Comparison of ENCODE assay signal across 8 cellular contexts in the genomic region with DNA sequence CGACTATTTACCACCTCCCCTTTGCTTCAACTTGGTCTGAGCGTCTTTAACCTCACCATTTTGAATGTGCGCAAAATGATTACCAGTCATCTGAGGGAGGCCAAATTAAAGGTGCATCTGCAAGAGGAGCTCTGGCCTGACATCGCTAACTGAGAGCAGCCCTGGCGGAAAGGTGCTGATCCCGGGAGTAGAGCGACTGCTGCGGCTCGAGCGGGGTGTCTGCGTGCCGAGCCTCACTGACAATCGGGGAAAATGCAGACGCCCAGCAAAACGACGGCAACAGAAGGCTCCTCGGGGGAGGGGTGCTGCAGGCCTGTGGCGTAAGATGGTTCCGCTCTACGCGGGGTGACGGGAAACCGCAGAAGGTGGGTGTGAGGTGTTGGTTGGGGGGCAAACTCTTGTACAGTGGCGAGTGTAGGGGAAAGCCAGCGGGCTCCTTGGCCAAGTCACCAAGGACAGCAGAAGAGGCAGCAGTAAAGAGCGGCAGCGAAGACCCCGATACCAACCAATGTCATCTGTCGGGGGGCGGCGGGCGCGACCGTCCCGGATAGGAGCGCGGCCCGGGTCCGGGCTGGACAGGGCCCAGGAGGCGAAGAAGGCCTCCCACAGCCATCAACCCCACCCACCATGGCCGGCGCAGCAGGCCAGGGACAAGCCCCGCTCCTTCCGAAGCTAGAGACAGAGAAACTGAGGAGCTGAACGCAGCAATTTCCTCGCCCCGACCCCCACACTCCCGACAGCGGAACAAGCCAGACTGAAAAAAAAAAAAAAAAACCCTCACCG. TPM values are rescaled to one million over a fixed set of nuclear protein-coding genes. Genes with fewer than 3 reads are reported as not detected.
A peak's percentile ranks its signal among the peaks of the same experiment; 100 is the strongest.
DNase-seq lines count a peak whose midpoint lies in the region; ATAC-seq, FAIRE-seq and TF ChIP-seq lines count a peak whose summit lies in the region.

No MANE protein-coding gene starts in this region.

- H3K4me3 ChIP-seq in ACC112 (ENCODE audit: low read depth, low read length) (peak overlapping the region; percentile 92), HepG2 (replicated peaks in 1 of 3; ENCODE audit: insufficient read depth in 1 of 3, low read depth in 2 of 3, low read length in 3 of 3) (peak overlapping the region; percentile 67 to 98 (median 97))

- peak; percentile 38 for ATAC-seq in GM18867 (IDR thresholded peaks at IDR 0.05; ENCODE audit: unreplicated experiment)
- peak; percentile 28 for ATAC-seq in HG03095 (IDR thresholded peaks at IDR 0.05; ENCODE audit: unreplicated experiment)
- ATAC-seq in HepG2 = peak; percentile 59

- H4K20me1 ChIP-seq in HepG2 (ENCODE audit: insufficient read depth, low read length) = peaks cover 38% of the 10 kb centered on the region

- H3K4me1 ChIP-seq in ACC112 (ENCODE audit: control insufficient read depth, insufficient read depth, low read length, unreplicated experiment) = peaks cover 29% of the 10 kb centered on the region
- peaks cover 59% of the 10 kb centered on the region for H3K4me1 ChIP-seq in HepG2 (ENCODE audit: insufficient read depth, low read length)

- in situ Hi-C loops in HepG2 (cut with HindIII; ENCODE audit: extremely low pct_ligation_motif_present, low pct_unique_long_range_greater_than_20kb) = no loop called here

- CTCF ChIA-PET in HepG2 (lab: Yijun Ruan, JAX; ENCODE audit: low intra/inter-chr PET ratio, low total read pairs) = no interaction called here

- H3K9me3 ChIP-seq in HepG2 (ENCODE audit: low read length) = peaks cover 3% of the 10 kb centered on the region; the same call in 1 of the 2 replicates

- TF ChIP-seq CTCF in HepG2 (CRISPR knock-in tag; IDR thresholded peaks at IDR 0.05) = 0 out of 2 replicates have a peak, but pooled peaks have one; percentile 2

- H3K27me3 ChIP-seq in ACC112 (ENCODE audit: insufficient read depth, low read length) = no peaks in the 10 kb centered on the region
- no peaks in the 10 kb centered on the region; a peak in 1 of 5 replicates for H3K27me3 ChIP-seq in HepG2 (ENCODE audit: control insufficient read depth in 1 of 2, insufficient read depth in 2 of 2, low read length in 2 of 2)

- BruUV-seq in HepG2 (replicated peaks; lab: Mats Ljungman, UMichigan) = TSS peak; percentile 76

- peak; percentile 26 to 43; a peak in 1 of 4 replicates for TF ChIP-seq POLR2A in HepG2 (IDR thresholded peaks at IDR 0.05; ENCODE audit: insufficient read depth in 1 of 2, low read depth in 2 of 2, low read length in 2 of 2)

- intact Hi-C loops in HepG2 (cut with micrococcal nuclease; ENCODE audit: unreplicated experiment) = loop anchor here (5.0 kb wide), 1 partner anchor 37 kb away; no protein-coding TSS in a partner anchor

- POLR2A ChIA-PET in HepG2 (lab: Yijun Ruan, JAX) = interaction anchor here (1.2 to 1.6 kb wide), 5 partner anchors 14 to 1029 kb away, joined by 3 to 10 read pairs (median 5); a partner anchor contains a TSS

- H3K36me3 ChIP-seq in ACC112 (ENCODE audit: insufficient read depth, low read length) (peaks cover 4% of the 10 kb centered on the region; the same call in 1 of the 2 replicates), HepG2 (replicated peaks in 1 of 2; ENCODE audit: control insufficient read depth in 1 of 2, insufficient read depth in 2 of 2, low read length in 2 of 2) (no peaks in the 10 kb centered on the region)

- peak; percentile 31; the same call in 1 of the 2 replicates for TF ChIP-seq RAD21 in HepG2 (CRISPR knock-in tag; IDR thresholded peaks at IDR 0.05)

- peaks cover 47% of the 10 kb centered on the region for H3K79me2 ChIP-seq in ACC112 (ENCODE audit: control insufficient read depth, insufficient read depth, low read length, unreplicated experiment)
- peaks cover 54% of the 10 kb centered on the region for H3K79me2 ChIP-seq in HepG2 (ENCODE audit: insufficient read depth, low read length)

- H3K27ac ChIP-seq in ACC112 (ENCODE audit: low read depth, low read length) = peak overlapping the region; percentile 99
- H3K27ac ChIP-seq in cingulate gyrus (ENCODE audit: low read depth, low read length) = peak overlapping the region; percentile 95
- H3K27ac ChIP-seq in HepG2 (ENCODE audit: extremely low read length, insufficient read depth, low read length) = peak overlapping the region; percentile 98

- H2AFZ ChIP-seq in ACC112 (ENCODE audit: low read length, unreplicated experiment) (peak overlapping the region; percentile 77), HepG2 (ENCODE audit: low read length) (no peak overlapping the region)

- DNase-seq in NCI-H446 treated with DMSO at 0.1 percent for 48 hours (lab: John Stamatoyannopoulos, UW) (peak; percentile 64), HepG2 (ENCODE audit: low spot score) (peak; percentile 49)
- peak; percentile 85 for DNase-seq in activated CD4-positive, alpha-beta T cell treated with anti-CD3 and anti-CD28 coated beads for 48 hours
- peak; percentile 74 for DNase-seq in stimulated activated CD4-positive, alpha-beta T cell treated with anti-CD3 and anti-CD28 coated beads, Interleukin-4, amount 100 ng/mL, for 1 hour

- H3K4me2 ChIP-seq in HepG2 (ENCODE audit: low read depth, low read length) = peak overlapping the region; percentile 69

- FAIRE-seq in HepG2 (lab: Jason Lieb, UNC) = no peak

- TF ChIP-seq EP300 in HepG2 (IDR thresholded peaks at IDR 0.05; ENCODE audit: low read depth in 2 of 2, low read length in 2 of 2) (no peak), HepG2 (CRISPR knock-in tag; IDR thresholded peaks at IDR 0.05; ENCODE audit: borderline replicate concordance) (no peak)

- WGBS in HepG2 (ENCODE audit: low lambda C conversion rate) = 0% methylated on average over 30 of the region's 50 CpGs

- peak overlapping the region; percentile 91 for H3K9ac ChIP-seq in HepG2 (ENCODE audit: insufficient read depth, low read depth, low read length)

TF ChIP-seq in HepG2, 621 proteins besides CTCF, POLR2A, EP300 and RAD21 (continues in another document):
- TF ChIP-seq, protein P1, sequence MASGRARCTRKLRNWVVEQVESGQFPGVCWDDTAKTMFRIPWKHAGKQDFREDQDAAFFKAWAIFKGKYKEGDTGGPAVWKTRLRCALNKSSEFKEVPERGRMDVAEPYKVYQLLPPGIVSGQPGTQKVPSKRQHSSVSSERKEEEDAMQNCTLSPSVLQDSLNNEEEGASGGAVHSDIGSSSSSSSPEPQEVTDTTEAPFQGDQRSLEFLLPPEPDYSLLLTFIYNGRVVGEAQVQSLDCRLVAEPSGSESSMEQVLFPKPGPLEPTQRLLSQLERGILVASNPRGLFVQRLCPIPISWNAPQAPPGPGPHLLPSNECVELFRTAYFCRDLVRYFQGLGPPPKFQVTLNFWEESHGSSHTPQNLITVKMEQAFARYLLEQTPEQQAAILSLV (CRISPR knock-in tag; IDR thresholded peaks at IDR 0.05; ENCODE audit: borderline replicate concordance) = no peak
- TF ChIP-seq MAFF (IDR thresholded peaks at IDR 0.05; ENCODE audit: low read depth, low read length) (no peak), TAF1 (CRISPR knock-in tag; IDR thresholded peaks at IDR 0.05) (peak; percentile 50; the same call in 1 of the 2 replicates), MEIS2 (CRISPR knock-in tag; IDR thresholded peaks at IDR 0.05) (0 out of 2 replicates have a peak, but pooled peaks have one; percentile 57), ZBTB21 (CRISPR knock-in tag; IDR thresholded peaks at IDR 0.05) (no peak), ZC3H13 (CRISPR knock-in tag; IDR thresholded peaks at IDR 0.05) (no peak), NFYC (CRISPR knock-in tag; IDR thresholded peaks at IDR 0.05) (no peak), TOE1 (CRISPR knock-in tag; IDR thresholded peaks at IDR 0.05) (no peak)
- TF ChIP-seq, protein P2, sequence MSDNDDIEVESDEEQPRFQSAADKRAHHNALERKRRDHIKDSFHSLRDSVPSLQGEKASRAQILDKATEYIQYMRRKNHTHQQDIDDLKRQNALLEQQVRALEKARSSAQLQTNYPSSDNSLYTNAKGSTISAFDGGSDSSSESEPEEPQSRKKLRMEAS (IDR thresholded peaks at IDR 0.05) = peak; percentile 13
- TF ChIP-seq, protein P3, sequence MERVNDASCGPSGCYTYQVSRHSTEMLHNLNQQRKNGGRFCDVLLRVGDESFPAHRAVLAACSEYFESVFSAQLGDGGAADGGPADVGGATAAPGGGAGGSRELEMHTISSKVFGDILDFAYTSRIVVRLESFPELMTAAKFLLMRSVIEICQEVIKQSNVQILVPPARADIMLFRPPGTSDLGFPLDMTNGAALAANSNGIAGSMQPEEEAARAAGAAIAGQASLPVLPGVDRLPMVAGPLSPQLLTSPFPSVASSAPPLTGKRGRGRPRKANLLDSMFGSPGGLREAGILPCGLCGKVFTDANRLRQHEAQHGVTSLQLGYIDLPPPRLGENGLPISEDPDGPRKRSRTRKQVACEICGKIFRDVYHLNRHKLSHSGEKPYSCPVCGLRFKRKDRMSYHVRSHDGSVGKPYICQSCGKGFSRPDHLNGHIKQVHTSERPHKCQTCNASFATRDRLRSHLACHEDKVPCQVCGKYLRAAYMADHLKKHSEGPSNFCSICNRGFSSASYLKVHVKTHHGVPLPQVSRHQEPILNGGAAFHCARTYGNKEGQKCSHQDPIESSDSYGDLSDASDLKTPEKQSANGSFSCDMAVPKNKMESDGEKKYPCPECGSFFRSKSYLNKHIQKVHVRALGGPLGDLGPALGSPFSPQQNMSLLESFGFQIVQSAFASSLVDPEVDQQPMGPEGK (CRISPR knock-in tag; IDR thresholded peaks at IDR 0.05) = peak; percentile 72; the same call in 1 of the 2 replicates

RNA-seq across cellular contexts. Expression of a gene that starts 0.5 kb away (rescaled TPM):
- 39.4 and 70.7 TPM in 2 replicates for total RNA-seq in HepG2 (2016; rRNA removed; fragmentation: Illumina TruSeq; extraction: Trizol)
- 5.1 and 6.3 TPM in 2 replicates for total RNA-seq in HepG2 (2016; cell fraction: cytosol; rRNA removed; fragmentation: Illumina TruSeq; extraction: Trizol; ENCODE audit: low read depth)
- total RNA-seq in HepG2 (2016; cell fraction: insoluble cytoplasmic fraction; rRNA removed; fragmentation: Illumina TruSeq; extraction: Trizol) = 37.3 and 71.4 TPM in 2 replicates
- 22.7 and 27.8 TPM in 2 replicates for total RNA-seq in HepG2 (2016; cell fraction: membrane; rRNA removed; fragmentation: Illumina TruSeq; extraction: Trizol)
- 34.8 and 35.7 TPM in 2 replicates for total RNA-seq in HepG2 (2016; cell fraction: nucleus; rRNA removed; fragmentation: Illumina TruSeq; extraction: Trizol)
- 29.7 and 41.4 TPM in 2 replicates for polyA plus RNA-seq in HepG2 (2011; rRNA removed)
- 16.5 and 25.6 TPM in 2 replicates for polyA plus RNA-seq in HepG2 (2011; cell fraction: cytosol; rRNA removed)
- 11.3 and 14.3 TPM in 2 replicates for polyA plus RNA-seq in HepG2 (2011; cell fraction: nucleus; rRNA removed)
- polyA plus RNA-seq in HepG2 (2012) = 37.0 and 42.7 TPM in 2 replicates
- polyA plus RNA-seq in HepG2 (2016; cell fraction: cytosol; fragmentation: Illumina TruSeq; extraction: Trizol; ENCODE audit: low read depth) = 2.4 and 2.8 TPM in 2 replicates
- polyA plus RNA-seq in HepG2 (2016; cell fraction: insoluble cytoplasmic fraction; fragmentation: Illumina TruSeq; extraction: Trizol; ENCODE audit: low read depth) = 55.5 and 60.0 TPM in 2 replicates
- polyA plus RNA-seq in HepG2 (2016; cell fraction: membrane; fragmentation: Illumina TruSeq; extraction: Trizol; ENCODE audit: low read depth) = 9.5 and 12.5 TPM in 2 replicates
- polyA plus RNA-seq in HepG2 (2016; cell fraction: nucleus; fragmentation: Illumina TruSeq; extraction: Trizol; ENCODE audit: insufficient read depth, low read depth) = 22.2 and 24.7 TPM in 2 replicates
- polyA minus RNA-seq in HepG2 (2011; rRNA and poly(A)+ RNA removed; ENCODE audit: low replicate concordance) = 30.6 and 33.6 TPM in 2 replicates
- polyA minus RNA-seq in HepG2 (2011; cell fraction: cytosol; rRNA and poly(A)+ RNA removed) = 45.1 and 46.4 TPM in 2 replicates
- polyA minus RNA-seq in HepG2 (2011; cell fraction: nucleus; rRNA and poly(A)+ RNA removed) = 65.7 and 70.6 TPM in 2 replicates

Comparison
In these comparisons a context has a peak if more than half of its experiments do, and no peak if none do; other contexts are left out.
1. Peak in every context shown above with its lines: DNase-seq, ATAC-seq, H3K4me3 ChIP-seq and H3K27ac ChIP-seq.